In genomic region chr11:2888266-2888968, GRCh38 we compare ENCODE assay signal across 8 cellular contexts. TPM values are rescaled to one million over a fixed set of nuclear protein-coding genes. Genes with fewer than 3 reads are reported as not detected.
DNase-seq lines count a peak whose midpoint lies in the region; ATAC-seq and TF ChIP-seq lines count a peak whose summit lies in the region.

No MANE protein-coding gene starts in this region.

- H3K9me3 ChIP-seq in colonic mucosa (no peaks in the 10 kb centered on the region), right lobe of liver (no peaks in the 10 kb centered on the region)

- H3K4me1 ChIP-seq in colonic mucosa (peaks cover 14% of the 10 kb centered on the region), right lobe of liver (peaks cover 0 to 24% (median 9%) of the 10 kb centered on the region in 4 donors)

- intact Hi-C loops in colonic mucosa (cut with DNase I) (loop anchor here (1.0 to 10.0 kb wide), 2 partner anchors 184 to 356 kb away; no protein-coding TSS in a partner anchor), right lobe of liver (cut with DNase I) (loop anchor here (2.0 to 5.0 kb wide), 2 partner anchors 356 kb away; no protein-coding TSS in a partner anchor)

- H3K9ac ChIP-seq in colonic mucosa (ENCODE audit: low read depth in 2 of 2, low read length in 2 of 2) = no peak overlapping the region

- H3K27me3 ChIP-seq in colonic mucosa = peaks cover 8% of the 10 kb centered on the region
- no peaks in the 10 kb centered on the region for H3K27me3 ChIP-seq in right lobe of liver

- H3K36me3 ChIP-seq in colonic mucosa (no peaks in the 10 kb centered on the region), right lobe of liver (no peaks in the 10 kb centered on the region)

- no peak overlapping the region for H3K27ac ChIP-seq in C4-2B
- no peak overlapping the region for H3K27ac ChIP-seq in colonic mucosa
- H3K27ac ChIP-seq in right lobe of liver = no peak overlapping the region

- 28% methylated on average over 16 of the region's 25 CpGs for WGBS in right lobe of liver (ENCODE audit: insufficient coverage, low coverage, low lambda C conversion rate, missing lambda C conversion rate)

- ATAC-seq in right lobe of liver = peak; percentile 59 to 68 (median 64)
- no peak for ATAC-seq in GM18502 (IDR thresholded peaks at IDR 0.05; ENCODE audit: poor library complexity, unreplicated experiment)

- H3K4me3 ChIP-seq in HFF-Myc (replicated peaks; ENCODE audit: low read depth, low read length) = no peak overlapping the region
- H3K4me3 ChIP-seq in colonic mucosa = no peak overlapping the region
- no peak overlapping the region for H3K4me3 ChIP-seq in right lobe of liver

- DNase-seq in HFF-Myc (ENCODE audit: extremely low read depth, low read depth) (no peak), NCI-H69 (lab: John Stamatoyannopoulos, UW) (peak; percentile 88), colonic mucosa (peak; percentile 94), right lobe of liver (peak; percentile 91)
- DNase-seq in activated CD4-positive, alpha-beta T cell treated with anti-CD3 and anti-CD28 coated beads, Interleukin-2, amount 50 U/mL, for 1 hour = peak; percentile 87
- peak; percentile 63 to 82 (median 75) for DNase-seq in stimulated activated CD4-positive, alpha-beta T cell treated with anti-CD3 and anti-CD28 coated beads, TNF-alpha, amount 100 ng/mL, for 1 hour (ENCODE audit: low read depth in 3 of 3, low spot score in 1 of 3)

- no peak for TF ChIP-seq POLR2A in right lobe of liver (IDR thresholded peaks at IDR 0.05)

- TF ChIP-seq CTCF in C4-2B (conservative IDR thresholded peaks at IDR 0.05) = peak; percentile 98
- peak; percentile 98 for TF ChIP-seq CTCF in HFF-Myc (IDR thresholded peaks at IDR 0.05; ENCODE audit: low read depth, low read length, missing control alignments)
- peak; percentile 98 for TF ChIP-seq CTCF in colonic mucosa (IDR thresholded peaks at IDR 0.05)
- peak; percentile 93 to 99 (median 97) for TF ChIP-seq CTCF in right lobe of liver (IDR thresholded peaks at IDR 0.05)

RNA-seq across cellular contexts. Expression of gene CDKN1C, which starts 2.8 kb away (rescaled TPM):
- total RNA-seq in colonic mucosa (10 to 100 TPM; 10.9 to 18.2 TPM), right lobe of liver (1 to 10 TPM; 2.2 to 8.0 (median 3.6) TPM)

RNA-seq across cellular contexts. Expression of gene PHLDA2, which starts 40.8 kb away (rescaled TPM):
- total RNA-seq in colonic mucosa (10 to 100 TPM; 31.6 to 41.6 TPM), right lobe of liver (10 to 100 TPM in 2 of 6 experiments, 1 to 10 TPM in 1, under 1 TPM in 2, not detected in 1; 0.51 to 12.7 (median 5.9) TPM)
